ENCODE assay signal across 1 cellular context in the genomic region with DNA sequence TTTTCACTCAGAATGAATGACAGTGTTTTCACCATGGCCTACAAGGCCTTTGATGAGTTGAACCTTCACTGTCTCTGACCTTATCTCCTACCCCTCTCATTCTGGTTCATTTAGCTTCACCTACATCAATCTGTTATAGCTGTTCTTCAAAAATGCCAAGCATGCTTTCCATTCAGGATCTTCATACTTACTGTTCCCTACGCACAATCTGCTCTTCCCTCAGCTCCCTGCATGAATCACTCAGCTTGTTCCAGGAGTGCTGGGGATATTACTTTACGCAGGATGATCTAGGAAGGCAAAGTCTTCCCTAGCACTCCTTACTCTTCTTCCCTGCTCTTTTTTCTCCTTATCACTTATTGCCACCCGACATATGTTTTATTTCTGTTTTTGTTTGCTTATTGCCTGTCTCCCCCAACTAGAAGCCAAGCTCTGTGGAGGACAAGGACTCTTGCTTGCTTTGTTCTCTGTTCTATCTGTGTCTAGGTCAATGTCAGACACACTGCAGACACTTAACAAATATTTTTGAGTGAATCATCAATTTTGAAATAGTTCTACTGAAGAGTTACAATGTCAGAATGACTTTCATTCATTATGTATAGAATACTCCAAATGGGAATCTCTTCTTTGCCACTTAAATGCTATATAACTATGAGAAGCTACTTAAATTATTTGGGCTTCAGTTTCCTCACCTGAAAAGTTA.
TF ChIP-seq lines count a peak whose summit lies in the region.

No MANE protein-coding gene starts in this region.

TF ChIP-seq in SK-N-SH, 30 proteins besides CTCF, POLR2A, EP300 and RAD21 (continued from another document):
- TF ChIP-seq, protein P1, sequence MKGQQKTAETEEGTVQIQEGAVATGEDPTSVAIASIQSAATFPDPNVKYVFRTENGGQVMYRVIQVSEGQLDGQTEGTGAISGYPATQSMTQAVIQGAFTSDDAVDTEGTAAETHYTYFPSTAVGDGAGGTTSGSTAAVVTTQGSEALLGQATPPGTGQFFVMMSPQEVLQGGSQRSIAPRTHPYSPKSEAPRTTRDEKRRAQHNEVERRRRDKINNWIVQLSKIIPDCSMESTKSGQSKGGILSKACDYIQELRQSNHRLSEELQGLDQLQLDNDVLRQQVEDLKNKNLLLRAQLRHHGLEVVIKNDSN (IDR thresholded peaks at IDR 0.05; ENCODE audit: borderline replicate concordance, low read depth): no peak
- TF ChIP-seq IRF3 (IDR thresholded peaks at IDR 0.05; ENCODE audit: low read depth, low read length) (no peak), FOXJ3 (CRISPR knock-in tag; IDR thresholded peaks at IDR 0.05) (no peak), NFIC (IDR thresholded peaks at IDR 0.05; ENCODE audit: borderline replicate concordance) (no peak), GABPA (IDR thresholded peaks at IDR 0.05; ENCODE audit: low read depth) (no peak), JUND (IDR thresholded peaks at IDR 0.05) (peak; percentile 40; the same call in 1 of the 2 replicates), RXRA (IDR thresholded peaks at IDR 0.05; ENCODE audit: borderline replicate concordance, low read depth) (no peak), NRF1 (IDR thresholded peaks at IDR 0.05; ENCODE audit: low read depth, low read length) (no peak), FOSL2 (IDR thresholded peaks at IDR 0.05; ENCODE audit: borderline replicate concordance, low read depth) (peak; percentile 41; the same call in 1 of the 2 replicates), YY1 (IDR thresholded peaks at IDR 0.05; ENCODE audit: low read depth) (no peak), MEF2A (IDR thresholded peaks at IDR 0.05; ENCODE audit: borderline replicate concordance, low read depth) (no peak), PBX3 (IDR thresholded peaks at IDR 0.05) (peak; percentile 63), TEAD4 (IDR thresholded peaks at IDR 0.05; ENCODE audit: borderline replicate concordance, insufficient read depth) (no peak), FOXM1 (IDR thresholded peaks at IDR 0.05; ENCODE audit: low read depth) (no peak), EZH2phosphoT487 (IDR thresholded peaks at IDR 0.05; ENCODE audit: borderline replicate concordance, low read depth) (no peak)
